In the genomic region with DNA sequence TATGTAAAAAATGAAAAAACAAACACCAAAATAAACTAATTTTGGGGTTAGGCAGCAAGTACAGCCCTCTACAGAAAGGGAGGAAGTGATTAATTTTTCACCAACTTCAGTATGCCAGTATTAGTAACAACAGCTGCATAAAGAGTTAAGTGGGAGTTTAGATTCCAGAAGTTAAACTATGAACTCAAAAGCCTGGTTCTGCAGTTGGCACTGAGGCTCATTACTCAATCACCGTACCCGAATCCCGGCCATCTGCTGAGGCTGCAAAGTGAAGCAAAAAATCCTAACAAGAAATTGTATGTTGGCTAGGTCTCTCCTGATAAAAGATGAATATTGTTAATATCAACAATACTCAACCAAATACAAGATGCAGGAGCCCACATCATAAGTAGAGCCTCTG, we compare ENCODE assay signal across 16 cellular contexts. TPM values are rescaled to one million over a fixed set of nuclear protein-coding genes. Genes with fewer than 3 reads are reported as not detected.
DNase-seq lines count a peak whose midpoint lies in the region; ATAC-seq, FAIRE-seq and TF ChIP-seq lines count a peak whose summit lies in the region.
"Had no signal": no experiment of that assay in that cellular context is flagged by ENCODE, and none has a peak within 500 bp of the region (broad histone marks: within the 10 kb centered on the region; RNA-seq: fewer than 3 reads in every experiment).

No MANE protein-coding gene starts in this region.

- no peak for TF ChIP-seq CTCF in brain microvascular endothelial cell (IDR thresholded peaks at IDR 0.05; ENCODE audit: low read depth, low read length, missing control alignments)

- peaks cover 33% of the 10 kb centered on the region for H3K36me3 Mint-ChIP-seq in T-helper 2 cell treated with Interferon-gamma antibody and Interleukin-4, amounts not matched to agents 5 μg/mL and 100 μg/mL, for 36 hours (ENCODE audit: low read depth)
- H3K36me3 Mint-ChIP-seq in natural killer cell treated with Interleukin-12 subunit alpha and Interleukin-12 subunit beta and Interleukin-15 and Interleukin-18, amount 100 ng/mL, for 72 hours = peaks cover 49% of the 10 kb centered on the region

- DNase-seq in T-helper 2 cell treated with Interferon-gamma antibody and Interleukin-4, amounts not matched to agents 5 μg/mL and 100 μg/mL, for 36 hours (ENCODE audit: low spot score) = no peak
- DNase-seq in T-helper 2 cell (no peak), M059J (ENCODE audit: low read depth) (peak; percentile 3), brain microvascular endothelial cell (no peak), small intestine (no peak), HAP-1 (ENCODE audit: low spot score in 2 of 2) (no peak), NCI-H1436 treated with DMSO at 0.1 percent for 48 hours (lab: John Stamatoyannopoulos, UW) (no peak)
- DNase-seq in natural killer cell treated with Interleukin-12 subunit alpha and Interleukin-12 subunit beta and Interleukin-15 and Interleukin-18, amount 100 ng/mL, for 72 hours (ENCODE audit: low spot score) = no peak
- DNase-seq: 8988T; activated CD8-positive, alpha-beta memory T cell treated with anti-CD3 and anti-CD28 coated beads, Interleukin-2, amount 50 U/mL, for 4 hours; hypothalamus; left ventricle myocardium superior; NCI-H146; NCI-H774 had no signal

- FAIRE-seq in small intestine (lab: Jason Lieb, UNC) = no peak
- FAIRE-seq: bronchial epithelial cell had no signal

- ATAC-seq in natural killer cell treated with Interleukin-12 subunit alpha and Interleukin-12 subunit beta and Interleukin-15 and Interleukin-18, amount 100 ng/mL, for 72 hours = no peak
- ATAC-seq: left ventricle myocardium superior had no signal

- 34 to 46% (median 44%) methylated on average over 3 of the region's 3 CpGs for WGBS in small intestine, 3 donors

- H3K9me3 ChIP-seq in small intestine (ENCODE audit: control insufficient read depth, low read depth) (no peaks in the 10 kb centered on the region), HAP-1 (no peaks in the 10 kb centered on the region)
- H3K9me3 ChIP-seq: neutrophil had no signal

- in situ Hi-C loops in brain microvascular endothelial cell (cut with HindIII; ENCODE audit: low pct_ligation_motif_present, low sequenced_read_pairs) = no loop called here
- in situ Hi-C loops in HAP-1 (cut with MboI; ENCODE audit: low sequenced_read_pairs) = no loop called here

- H3K4me1 ChIP-seq in small intestine (ENCODE audit: control insufficient read depth in 2 of 2, insufficient read depth in 1 of 2, low read depth in 1 of 2, low read length in 1 of 2) (peaks cover 0 to 7% of the 10 kb centered on the region in 2 donors), HAP-1 (peaks cover 10% of the 10 kb centered on the region)

- H3K9me3 Mint-ChIP-seq in T-helper 2 cell treated with Interferon-gamma antibody and Interleukin-4, amounts not matched to agents 5 μg/mL and 100 μg/mL, for 36 hours = no peaks in the 10 kb centered on the region
- H3K9me3 Mint-ChIP-seq in natural killer cell treated with Interleukin-12 subunit alpha and Interleukin-12 subunit beta and Interleukin-15 and Interleukin-18, amount 100 ng/mL, for 72 hours = no peaks in the 10 kb centered on the region

- H3K4me3 Mint-ChIP-seq in T-helper 2 cell treated with Interferon-gamma antibody and Interleukin-4, amounts not matched to agents 5 μg/mL and 100 μg/mL, for 36 hours = no peak overlapping the region
- peak overlapping the region; percentile 43 for H3K4me3 Mint-ChIP-seq in natural killer cell treated with Interleukin-12 subunit alpha and Interleukin-12 subunit beta and Interleukin-15 and Interleukin-18, amount 100 ng/mL, for 72 hours

- H3K4me1 Mint-ChIP-seq in T-helper 2 cell treated with Interferon-gamma antibody and Interleukin-4, amounts not matched to agents 5 μg/mL and 100 μg/mL, for 36 hours (ENCODE audit: low read depth) = peaks cover 33% of the 10 kb centered on the region
- peaks cover 43 to 47% of the 10 kb centered on the region in 2 donors for H3K4me1 Mint-ChIP-seq in natural killer cell treated with Interleukin-12 subunit alpha and Interleukin-12 subunit beta and Interleukin-15 and Interleukin-18, amount 100 ng/mL, for 72 hours (ENCODE audit: low read depth in 2 of 2)

- no peaks in the 10 kb centered on the region for H3K27me3 Mint-ChIP-seq in T-helper 2 cell treated with Interferon-gamma antibody and Interleukin-4, amounts not matched to agents 5 μg/mL and 100 μg/mL, for 36 hours (ENCODE audit: low read depth)
- no peaks in the 10 kb centered on the region for H3K27me3 Mint-ChIP-seq in natural killer cell treated with Interleukin-12 subunit alpha and Interleukin-12 subunit beta and Interleukin-15 and Interleukin-18, amount 100 ng/mL, for 72 hours

- H3K4me3 ChIP-seq in brain microvascular endothelial cell (ENCODE audit: low read depth, low read length) (no peak overlapping the region), small intestine (ENCODE audit: low read depth in 1 of 2, low read length in 2 of 2) (no peak overlapping the region), HAP-1 (no peak overlapping the region)

- peak overlapping the region; percentile 52 for H3K27ac Mint-ChIP-seq in T-helper 2 cell treated with Interferon-gamma antibody and Interleukin-4, amounts not matched to agents 5 μg/mL and 100 μg/mL, for 36 hours
- peak overlapping the region; percentile 4 to 51 for H3K27ac Mint-ChIP-seq in natural killer cell treated with Interleukin-12 subunit alpha and Interleukin-12 subunit beta and Interleukin-15 and Interleukin-18, amount 100 ng/mL, for 72 hours

- H3K36me3 ChIP-seq in brain microvascular endothelial cell (replicated peaks) (peaks cover 3% of the 10 kb centered on the region), small intestine (ENCODE audit: control insufficient read depth in 2 of 2, insufficient read depth in 2 of 2, low read length in 2 of 2) (no peaks in the 10 kb centered on the region), HAP-1 (replicated peaks) (peaks cover 15% of the 10 kb centered on the region)
- H3K36me3 ChIP-seq: neutrophil had no signal

- peak overlapping the region; percentile 10 for H3K27ac ChIP-seq in brain microvascular endothelial cell
- no peak overlapping the region for H3K27ac ChIP-seq in small intestine (ENCODE audit: low read depth in 1 of 2, low read length in 1 of 2)
- H3K27ac ChIP-seq: neutrophil had no signal

- H3K27me3 ChIP-seq in brain microvascular endothelial cell (replicated peaks) (no peaks in the 10 kb centered on the region), small intestine (ENCODE audit: control insufficient read depth in 2 of 2, insufficient read depth in 2 of 2, low read length in 2 of 2) (no peaks in the 10 kb centered on the region), HAP-1 (ENCODE audit: low read depth) (no peaks in the 10 kb centered on the region)
- H3K27me3 ChIP-seq: neutrophil had no signal

RNA-seq across cellular contexts. Expression of a gene that starts 4.0 kb away (rescaled TPM):
- total RNA-seq in M059J (2014; rRNA removed; shearing (Covaris generic)) = 53.2 and 99.3 TPM in 2 replicates
- 100 to 1,000 TPM; 102 to 111 TPM for total RNA-seq in natural killer cell treated with Interleukin-12 subunit alpha and Interleukin-12 subunit beta and Interleukin-15 and Interleukin-18, amount 100 ng/mL, for 72 hours
- 10 to 100 TPM; 35.9 to 59.5 (median 45.4) TPM for polyA plus RNA-seq in small intestine

RNA-seq across cellular contexts. Expression of a gene that starts 4.3 kb away (rescaled TPM):
- 65.1 and 83.1 TPM in 2 replicates for total RNA-seq in M059J (2014; rRNA removed; shearing (Covaris generic))
- total RNA-seq in natural killer cell treated with Interleukin-12 subunit alpha and Interleukin-12 subunit beta and Interleukin-15 and Interleukin-18, amount 100 ng/mL, for 72 hours = 100 to 1,000 TPM; 161 to 167 TPM
- 10 to 100 TPM; 40.0 to 66.2 (median 45.7) TPM for polyA plus RNA-seq in small intestine
